ENCODE assay signal across 10 cellular contexts in genomic region chr11:128716231-128716630, GRCh38. TPM values are rescaled to one million over a fixed set of nuclear protein-coding genes. Genes with fewer than 3 reads are reported as not detected.
DNase-seq lines count a peak whose midpoint lies in the region; ATAC-seq and TF ChIP-seq lines count a peak whose summit lies in the region.
"Had no signal": no experiment of that assay in that cellular context is flagged by ENCODE, and none has a peak within 500 bp of the region (broad histone marks: within the 10 kb centered on the region; RNA-seq: fewer than 3 reads in every experiment).

No MANE protein-coding gene starts in this region.

- intact Hi-C loops in natural killer cell (cut with micrococcal nuclease) = loop anchor here (2.0 kb wide), 1 partner anchor 15 kb away; no protein-coding TSS in a partner anchor

- DNase-seq in Jurkat, Clone E6-1 (ENCODE audit: low read depth, low spot score) = peak; percentile 47
- DNase-seq in brain microvascular endothelial cell (no peak), natural killer cell (no peak), GF-D8 (lab: John Stamatoyannopoulos, UW) (no peak), HT-29 (ENCODE audit: low spot score) (no peak)
- DNase-seq: occipital lobe had no signal

- peak overlapping the region; percentile 26 to 56 (median 49) for H3K4me3 ChIP-seq in BLaER1 treated with 17β-estradiol and CSF1 and Interleukin-3, amounts not matched to agents 10 nM and 100 nM
- H3K4me3 ChIP-seq in Jurkat, Clone E6-1 (ENCODE audit: low read length) = peak overlapping the region; percentile 52
- H3K4me3 ChIP-seq in brain microvascular endothelial cell (ENCODE audit: low read depth, low read length) = peak overlapping the region; percentile 3
- H3K4me3 ChIP-seq: cardiac muscle cell had no signal

- H3K27ac ChIP-seq in BLaER1 treated with 17β-estradiol and CSF1 and Interleukin-3, amounts not matched to agents 10 nM and 100 nM = peak overlapping the region; percentile 87 to 98 (median 94)
- peak overlapping the region; percentile 86 for H3K27ac ChIP-seq in brain microvascular endothelial cell
- H3K27ac ChIP-seq: cardiac muscle cell had no signal

- peak overlapping the region; percentile 86 to 94 for H3K27ac Mint-ChIP-seq in natural killer cell

- H3K36me3 ChIP-seq in BLaER1 treated with 17β-estradiol and CSF1 and Interleukin-3, amounts not matched to agents 10 nM and 100 nM = peaks cover 0 to 95% (median 84%) of the 10 kb centered on the region in 11 experiments; a peak in 20 of 22 replicates
- no peaks in the 10 kb centered on the region for H3K36me3 ChIP-seq in brain microvascular endothelial cell (replicated peaks)
- H3K36me3 ChIP-seq: cardiac muscle cell had no signal

- peak overlapping the region; percentile 89 to 100 (median 98) for H3K4me2 ChIP-seq in BLaER1 treated with 17β-estradiol and CSF1 and Interleukin-3, amounts not matched to agents 10 nM and 100 nM

- H3K4me1 Mint-ChIP-seq in natural killer cell = peaks cover 97 to 99% of the 10 kb centered on the region in 2 donors

- no peaks in the 10 kb centered on the region for H3K36me3 Mint-ChIP-seq in natural killer cell

- peak overlapping the region; percentile 71 to 92 (median 79) for H3K9ac ChIP-seq in BLaER1 treated with 17β-estradiol and CSF1 and Interleukin-3, amounts not matched to agents 10 nM and 100 nM

- peak overlapping the region; percentile 95 for H3K4me3 Mint-ChIP-seq in natural killer cell

- TF ChIP-seq CTCF in brain microvascular endothelial cell (IDR thresholded peaks at IDR 0.05; ENCODE audit: low read depth, low read length, missing control alignments) = no peak
- TF ChIP-seq CTCF in natural killer cell (IDR thresholded peaks at IDR 0.05) = no peak

- peaks cover 50 to 100% (median 94%) of the 10 kb centered on the region in 11 experiments for H4K20me1 ChIP-seq in BLaER1 treated with 17β-estradiol and CSF1 and Interleukin-3, amounts not matched to agents 10 nM and 100 nM

- in situ Hi-C loops in brain microvascular endothelial cell (cut with HindIII; ENCODE audit: low pct_ligation_motif_present, low sequenced_read_pairs) = no loop called here

- peaks cover 97 to 100% (median 100%) of the 10 kb centered on the region in 10 experiments for H3K4me1 ChIP-seq in BLaER1 treated with 17β-estradiol and CSF1 and Interleukin-3, amounts not matched to agents 10 nM and 100 nM

- peaks cover 0 to 11% (median 0%) of the 10 kb centered on the region in 11 experiments; a peak in 6 of 22 replicates for H3K9me3 ChIP-seq in BLaER1 treated with 17β-estradiol and CSF1 and Interleukin-3, amounts not matched to agents 10 nM and 100 nM (replicated peaks in 1 of 11)

- H3K27me3 Mint-ChIP-seq in natural killer cell (ENCODE audit: low read depth in 2 of 2) = no peaks in the 10 kb centered on the region

- no peaks in the 10 kb centered on the region for H3K27me3 ChIP-seq in BLaER1 treated with 17β-estradiol and CSF1 and Interleukin-3, amounts not matched to agents 10 nM and 100 nM
- no peaks in the 10 kb centered on the region for H3K27me3 ChIP-seq in brain microvascular endothelial cell (replicated peaks)

- H3K9me3 Mint-ChIP-seq in natural killer cell = no peaks in the 10 kb centered on the region

- ATAC-seq in natural killer cell (no peak), GM21447 (IDR thresholded peaks at IDR 0.05; ENCODE audit: unreplicated experiment) (no peak), HG03457 (IDR thresholded peaks at IDR 0.05; ENCODE audit: unreplicated experiment) (no peak)

RNA-seq across cellular contexts. Expression of gene FLI1, which starts 22.4 kb away (rescaled TPM):
- 61.1 TPM for polyA plus RNA-seq in Jurkat, Clone E6-1 (2012; ENCODE audit: insufficient read depth, insufficient read length)
- 100 to 1,000 TPM; 123 to 157 (median 148) TPM for total RNA-seq in natural killer cell
- not detected in 2 replicates for total RNA-seq in HT-29 (2014; rRNA removed; shearing (Covaris generic))

Comparison
In these comparisons a context has a peak if more than half of its experiments do, and no peak if none do; other contexts are left out.
1. RNA of gene FLI1, which starts 22.4 kb away (total RNA-seq): 123 to 157 TPM in natural killer cell; not detected in HT-29; every median in the first group is over 100 times any median in the second.
2. Peak in every context shown above with its lines, with median percentiles within 50 percentile points of each other: H3K4me3 ChIP-seq.